31 cellular contexts compared by ENCODE assay signal in the genomic region with DNA sequence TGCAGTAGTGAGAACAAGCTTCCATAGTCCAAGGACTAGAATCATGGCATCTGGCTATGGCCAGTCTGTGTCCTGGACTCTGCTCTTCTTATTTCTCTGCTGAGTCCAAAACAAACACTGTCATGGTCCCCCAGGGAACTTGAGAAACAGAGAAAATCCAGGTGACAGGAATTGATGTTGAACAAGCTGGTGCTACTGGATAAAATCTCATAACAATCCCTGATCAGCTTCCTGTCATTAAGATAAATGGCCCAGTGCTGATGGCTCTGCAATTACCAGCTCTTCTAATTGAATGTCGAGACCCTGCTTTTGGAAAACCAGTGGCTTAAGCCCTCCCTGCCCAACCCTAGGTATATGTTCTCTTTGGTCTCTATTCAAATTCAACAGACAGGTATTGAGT. TPM values are rescaled to one million over a fixed set of nuclear protein-coding genes. Genes with fewer than 3 reads are reported as not detected.
"Had no signal": no experiment of that assay in that cellular context is flagged by ENCODE, and none has a peak within 500 bp of the region (broad histone marks: within the 10 kb centered on the region; RNA-seq: fewer than 3 reads in every experiment).

No MANE protein-coding gene starts in this region.

- H3K4me3 ChIP-seq: ascending aorta, cardiac muscle cell had no signal

- DNase-seq: activated B cell treated with CpG ODN at 0.5 μM for 24 hours; activated CD4-positive, alpha-beta memory T cell treated with anti-CD3 and anti-CD28 coated beads, Interleukin-2, amount 10 ng/mL, durations not matched to agents 7 days and 5 days; activated CD4-positive, alpha-beta T cell treated with anti-CD3 and anti-CD28 coated beads for 4 hours; activated CD4-positive, alpha-beta T cell treated with anti-CD3 and anti-CD28 coated beads, Interleukin-2, amount 10 ng/mL, durations not matched to agents 24 days and 14 days; activated CD4-positive, alpha-beta T cell treated with anti-CD3 and anti-CD28 coated beads, Interleukin-2, amount 50 U/mL, for 48 hours; activated CD4-positive, CD25-positive, alpha-beta regulatory T cell treated with anti-CD3 and anti-CD28 coated beads, Interleukin-2, amount 50 U/mL, for 72 hours; activated CD8-positive, alpha-beta memory T cell treated with anti-CD3 and anti-CD28 coated beads for 24 hours; activated CD8-positive, alpha-beta memory T cell treated with anti-CD3 and anti-CD28 coated beads, Interleukin-2, amount 10 ng/mL, durations not matched to agents 7 days and 5 days; activated CD8-positive, alpha-beta memory T cell treated with anti-CD3 and anti-CD28 coated beads, Interleukin-2, amount 50 U/mL, for 48 hours; activated CD8-positive, alpha-beta T cell treated with anti-CD3 and anti-CD28 coated beads, Interleukin-2, amount 10 ng/mL, durations not matched to agents 7 days and 5 days; activated effector memory CD4-positive, alpha-beta T cell treated with Interleukin-2 at 50 U/mL for 16 hours; activated gamma-delta T cell; activated naive CD4-positive, alpha-beta T cell treated with anti-CD3 and anti-CD28 coated beads, Interleukin-2, amount 10 ng/mL, durations not matched to agents 7 days and 5 days; activated naive CD4-positive, alpha-beta T cell treated with Interleukin-2 at 50 U/mL for 16 hours; activated naive CD8-positive, alpha-beta T cell treated with anti-CD3 and anti-CD28 coated beads, Interleukin-2, amount 10 ng/mL, durations not matched to agents 7 days and 5 days; activated naive CD8-positive, alpha-beta T cell treated with anti-CD3 and anti-CD28 coated beads, Interleukin-2, amount 50 U/mL, for 24 hours; activated T-cell treated with anti-CD3 and anti-CD28 coated beads, Interleukin-2, amount 50 U/mL, for 24 hours; activated T-cell treated with anti-CD3 and anti-CD28 coated beads, Interleukin-2, amount 50 U/mL, for 48 hours; amygdala; anterior cingulate cortex; caudate nucleus; cerebellar nuclear complex; T-helper 2 cell; T-helper 9 cell had no signal

- H3K9me3 ChIP-seq: ascending aorta had no signal

- ATAC-seq: activated CD8-positive, alpha-beta memory T cell treated with anti-CD3 and anti-CD28 coated beads, Interleukin-2, amount 10 ng/mL, durations not matched to agents 7 days and 5 days; activated CD8-positive, alpha-beta T cell treated with anti-CD3 and anti-CD28 coated beads, Interleukin-2, amount 10 ng/mL, durations not matched to agents 7 days and 5 days; activated naive CD8-positive, alpha-beta T cell treated with anti-CD3 and anti-CD28 coated beads, Interleukin-2, amount 50 U/mL, for 24 hours had no signal

- H3K4me1 ChIP-seq: ascending aorta had no signal

- H3K36me3 ChIP-seq: ascending aorta, cardiac muscle cell had no signal

- H3K27ac ChIP-seq: ascending aorta, cardiac muscle cell, VCaP had no signal

- H3K27me3 ChIP-seq: ascending aorta, cardiac muscle cell had no signal

RNA-seq across cellular contexts. Expression of a gene that starts 58.8 kb away (rescaled TPM):
- total RNA-seq: activated B cell treated with CpG ODN at 0.5 μM for 24 hours; activated CD4-positive, alpha-beta memory T cell treated with anti-CD3 and anti-CD28 coated beads, Interleukin-2, amount 10 ng/mL, durations not matched to agents 7 days and 5 days; activated CD4-positive, alpha-beta T cell treated with anti-CD3 and anti-CD28 coated beads, Interleukin-2, amount 10 ng/mL, durations not matched to agents 24 days and 14 days; activated CD8-positive, alpha-beta memory T cell treated with anti-CD3 and anti-CD28 coated beads, Interleukin-2, amount 10 ng/mL, durations not matched to agents 7 days and 5 days; activated CD8-positive, alpha-beta T cell treated with anti-CD3 and anti-CD28 coated beads, Interleukin-2, amount 10 ng/mL, durations not matched to agents 7 days and 5 days; activated naive CD8-positive, alpha-beta T cell treated with anti-CD3 and anti-CD28 coated beads, Interleukin-2, amount 10 ng/mL, durations not matched to agents 7 days and 5 days; activated T-helper 2 cell treated with anti-CD3 and anti-CD28 coated beads, Interferon-gamma antibody, Interleukin-2, Interleukin-4, amounts not matched to agents 10 μg/mL and 5 μg/mL and 100 μg/mL, durations not matched to agents 14 hours and 24 hours and 36 hours; ascending aorta; bronchial epithelial cell; cardiac muscle cell; chondrocyte had no signal
- polyA plus RNA-seq: adipose tissue, cardiac muscle cell had no signal
